Comparison of ENCODE assay signal across 16 cellular contexts in the genomic region with DNA sequence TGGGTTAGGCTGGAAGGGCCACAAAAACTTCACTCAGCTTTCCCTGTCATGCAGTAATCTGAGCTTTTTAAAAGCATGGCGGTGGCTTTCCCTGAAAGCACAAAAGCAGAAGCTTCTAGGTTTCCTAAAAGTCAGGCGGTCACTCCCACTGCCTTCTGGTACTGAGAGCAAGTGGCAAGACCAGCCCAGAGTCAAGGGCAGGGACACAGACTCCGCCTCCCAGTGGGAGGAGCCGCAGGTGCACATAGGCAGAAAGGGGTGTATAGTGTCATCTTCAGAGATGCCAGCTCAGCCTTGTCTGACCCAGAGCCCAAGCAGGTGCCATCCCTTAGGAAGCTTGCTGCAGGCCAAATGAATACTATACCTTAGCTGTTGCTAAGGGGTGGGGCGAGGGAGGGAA. TPM values are rescaled to one million over a fixed set of nuclear protein-coding genes. Genes with fewer than 3 reads are reported as not detected.
DNase-seq lines count a peak whose midpoint lies in the region; ATAC-seq lines count a peak whose summit lies in the region.
"Had no signal": no experiment of that assay in that cellular context is flagged by ENCODE, and none has a peak within 500 bp of the region (broad histone marks: within the 10 kb centered on the region; RNA-seq: fewer than 3 reads in every experiment).

No MANE protein-coding gene starts in this region.

- ATAC-seq in left lobe of liver (peak; percentile 31), aorta (ENCODE audit: low FRiP score) (no peak)

- H3K27ac ChIP-seq in Karpas-422 (ENCODE audit: low read length) (no peak overlapping the region), aorta (ENCODE audit: low read depth in 1 of 2, low read length in 2 of 2) (no peak overlapping the region)
- H3K27ac ChIP-seq: neutrophil, spleen had no signal

- in situ Hi-C loops in G401 (cut with HindIII; ENCODE audit: low sequenced_read_pairs) = no loop called here

- H3K4me3 ChIP-seq in Karpas-422 (ENCODE audit: low read length) (no peak overlapping the region), aorta (ENCODE audit: low read length in 2 of 2) (no peak overlapping the region)
- H3K4me3 ChIP-seq: spleen had no signal

- no peak overlapping the region for H2AFZ ChIP-seq in Karpas-422 (ENCODE audit: low read length)

- H4K20me1 ChIP-seq in Karpas-422 (ENCODE audit: insufficient read depth, low read depth, low read length) = no peaks in the 10 kb centered on the region

- no peaks in the 10 kb centered on the region for H3K79me2 ChIP-seq in Karpas-422 (ENCODE audit: low read length)

- H3K36me3 ChIP-seq in Karpas-422 (ENCODE audit: insufficient read depth, low read length) (no peaks in the 10 kb centered on the region), aorta (ENCODE audit: control insufficient read depth in 1 of 2, insufficient read depth in 2 of 2, low read length in 1 of 2) (no peaks in the 10 kb centered on the region)
- H3K36me3 ChIP-seq: neutrophil, spleen had no signal

- no peaks in the 10 kb centered on the region for H3K9me2 ChIP-seq in Karpas-422 (replicated peaks; ENCODE audit: insufficient read depth, low read length)

- intact Hi-C loops in aorta (cut with DNase I) = no loop called here

- H3K9me3 ChIP-seq in Karpas-422 (ENCODE audit: low read length) (no peaks in the 10 kb centered on the region), aorta (ENCODE audit: control insufficient read depth, low read length) (peaks cover 6% of the 10 kb centered on the region)
- H3K9me3 ChIP-seq: neutrophil had no signal

- H3K4me2 ChIP-seq in Karpas-422 (ENCODE audit: low read depth, low read length, poor library complexity, severe bottlenecking) = no peak overlapping the region

- 64 to 65% methylated on average over 5 of the region's 5 CpGs for WGBS in aorta, 2 donors

- H3K9ac ChIP-seq in Karpas-422 (ENCODE audit: low read length) = no peak overlapping the region

- H3K4me1 ChIP-seq in Karpas-422 (ENCODE audit: low read length) (no peaks in the 10 kb centered on the region), aorta (ENCODE audit: control insufficient read depth in 1 of 2, insufficient read depth in 2 of 2, low read length in 2 of 2) (no peaks in the 10 kb centered on the region)
- H3K4me1 ChIP-seq: spleen had no signal

- no peaks in the 10 kb centered on the region for H3K27me3 ChIP-seq in Karpas-422 (ENCODE audit: low read length)
- H3K27me3 ChIP-seq in aorta (ENCODE audit: control insufficient read depth in 1 of 2, insufficient read depth in 2 of 2, low read length in 1 of 2) = no peaks in the 10 kb centered on the region
- H3K27me3 ChIP-seq: neutrophil, spleen had no signal

- DNase-seq in G401 (ENCODE audit: low spot score) (peak; percentile 97), Karpas-422 (peak; percentile 69), RPMI8226 (peak; percentile 91), left lobe of liver (ENCODE audit: low spot score) (no peak), COLO829 (ENCODE audit: low spot score) (no peak), mucosa of gallbladder (ENCODE audit: low spot score) (no peak), aorta (no peak), DMS114 treated with DMSO at 0.1 percent for 48 hours (lab: John Stamatoyannopoulos, UW; ENCODE audit: unreplicated experiment) (no peak)
- DNase-seq: activated CD4-positive, alpha-beta T cell treated with anti-CD3 and anti-CD28 coated beads for 4 hours; amygdala; CD4-positive, CD25-positive, alpha-beta regulatory T cell; dermis blood vessel endothelial cell; HFFc6; spleen; T-helper 1 cell had no signal

RNA-seq across cellular contexts. Expression of gene PACSIN1, which starts 18.0 kb away (rescaled TPM):
- 0.12 TPM in 1 of 2 replicates, not detected in the other for total RNA-seq in G401 (2014; rRNA removed; shearing (Covaris generic))
- not detected in 2 replicates for total RNA-seq in Karpas-422 (2014; rRNA removed; shearing (Covaris generic); ENCODE audit: low replicate concordance)
- total RNA-seq in left lobe of liver (not detected), mucosa of gallbladder (1.4 TPM), aorta (under 1 TPM; 0.10 to 0.84 TPM)
- under 1 TPM in 1 of 2 donors, not detected in 1; 0.10 TPM for polyA plus RNA-seq in aorta
- total RNA-seq: dermis blood vessel endothelial cell, HFFc6 had no signal

RNA-seq across cellular contexts. Expression of gene RPS10, which starts 22.0 kb away (rescaled TPM):
- total RNA-seq in G401 (2014; rRNA removed; shearing (Covaris generic)) = 2,978 and 4,372 TPM in 2 replicates
- 2,938 and 3,077 TPM in 2 replicates for total RNA-seq in Karpas-422 (2014; rRNA removed; shearing (Covaris generic); ENCODE audit: low replicate concordance)
- 346 TPM for total RNA-seq in left lobe of liver
- total RNA-seq in mucosa of gallbladder = 896 TPM
- 100 to 1,000 TPM; 835 to 876 TPM for total RNA-seq in aorta
- 1,000 to 10,000 TPM; 2,619 to 4,721 TPM for polyA plus RNA-seq in aorta

RNA-seq across cellular contexts. Expression of gene NUDT3, which starts 55.4 kb away (rescaled TPM):
- total RNA-seq in G401 (2014; rRNA removed; shearing (Covaris generic)) = 8.1 and 10.6 TPM in 2 replicates
- total RNA-seq in Karpas-422 (2014; rRNA removed; shearing (Covaris generic); ENCODE audit: low replicate concordance) = 33.7 and 41.7 TPM in 2 replicates
- total RNA-seq in left lobe of liver (16.6 TPM), mucosa of gallbladder (30.7 TPM), aorta (10 to 100 TPM; 47.3 to 50.2 TPM)
- polyA plus RNA-seq in aorta = 10 to 100 TPM; 15.5 to 19.9 TPM

Comparison
In these comparisons a context has a peak if more than half of its experiments do, and no peak if none do; other contexts are left out.
1. DNase-seq: peak in G401 (single experiment), Karpas-422 (single experiment) and RPMI8226 (single experiment); none in left lobe of liver (single experiment), COLO829 (single experiment), mucosa of gallbladder (single experiment), aorta (0 of 2) and DMS114 treated with DMSO at 0.1 percent for 48 hours (single experiment).